In the genomic region with DNA sequence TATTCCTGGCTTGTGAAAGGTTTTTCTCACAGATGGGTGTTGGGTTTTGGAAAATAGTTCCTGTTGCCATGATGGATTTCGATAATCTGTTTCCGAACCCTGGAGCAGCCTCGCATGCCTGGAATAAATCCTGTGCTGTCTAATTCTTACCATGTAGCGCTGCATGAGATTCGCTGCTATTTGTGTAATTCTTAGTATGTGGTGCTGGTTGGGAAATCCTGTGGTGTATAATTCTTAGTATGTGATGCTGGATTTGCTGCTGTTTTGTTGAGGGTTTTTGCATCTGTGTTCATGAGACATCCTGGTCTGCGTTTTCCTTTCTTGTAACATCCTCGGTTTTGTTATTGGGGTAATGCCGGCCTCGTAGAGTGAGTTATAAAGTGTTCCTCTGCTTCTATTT, we compare ENCODE assay signal across 2 cellular contexts.
TF ChIP-seq lines count a peak whose summit lies in the region.

No MANE protein-coding gene starts in this region.

TF ChIP-seq in neural cell, 6 proteins besides CTCF, POLR2A, EP300 and RAD21:
- TF ChIP-seq, protein P1, sequence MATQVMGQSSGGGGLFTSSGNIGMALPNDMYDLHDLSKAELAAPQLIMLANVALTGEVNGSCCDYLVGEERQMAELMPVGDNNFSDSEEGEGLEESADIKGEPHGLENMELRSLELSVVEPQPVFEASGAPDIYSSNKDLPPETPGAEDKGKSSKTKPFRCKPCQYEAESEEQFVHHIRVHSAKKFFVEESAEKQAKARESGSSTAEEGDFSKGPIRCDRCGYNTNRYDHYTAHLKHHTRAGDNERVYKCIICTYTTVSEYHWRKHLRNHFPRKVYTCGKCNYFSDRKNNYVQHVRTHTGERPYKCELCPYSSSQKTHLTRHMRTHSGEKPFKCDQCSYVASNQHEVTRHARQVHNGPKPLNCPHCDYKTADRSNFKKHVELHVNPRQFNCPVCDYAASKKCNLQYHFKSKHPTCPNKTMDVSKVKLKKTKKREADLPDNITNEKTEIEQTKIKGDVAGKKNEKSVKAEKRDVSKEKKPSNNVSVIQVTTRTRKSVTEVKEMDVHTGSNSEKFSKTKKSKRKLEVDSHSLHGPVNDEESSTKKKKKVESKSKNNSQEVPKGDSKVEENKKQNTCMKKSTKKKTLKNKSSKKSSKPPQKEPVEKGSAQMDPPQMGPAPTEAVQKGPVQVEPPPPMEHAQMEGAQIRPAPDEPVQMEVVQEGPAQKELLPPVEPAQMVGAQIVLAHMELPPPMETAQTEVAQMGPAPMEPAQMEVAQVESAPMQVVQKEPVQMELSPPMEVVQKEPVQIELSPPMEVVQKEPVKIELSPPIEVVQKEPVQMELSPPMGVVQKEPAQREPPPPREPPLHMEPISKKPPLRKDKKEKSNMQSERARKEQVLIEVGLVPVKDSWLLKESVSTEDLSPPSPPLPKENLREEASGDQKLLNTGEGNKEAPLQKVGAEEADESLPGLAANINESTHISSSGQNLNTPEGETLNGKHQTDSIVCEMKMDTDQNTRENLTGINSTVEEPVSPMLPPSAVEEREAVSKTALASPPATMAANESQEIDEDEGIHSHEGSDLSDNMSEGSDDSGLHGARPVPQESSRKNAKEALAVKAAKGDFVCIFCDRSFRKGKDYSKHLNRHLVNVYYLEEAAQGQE (IDR thresholded peaks at IDR 0.05; ENCODE audit: borderline replicate concordance) = no peak

TF ChIP-seq in GM12891, 5 proteins besides CTCF, POLR2A, EP300 and RAD21 (continued from another document):
- TF ChIP-seq POU2F2 (IDR thresholded peaks at IDR 0.05; ENCODE audit: low read depth, low read length) (no peak), TAF1 (IDR thresholded peaks at IDR 0.05; ENCODE audit: low read depth, low read length) (no peak), POLR2AphosphoS5 (IDR thresholded peaks at IDR 0.05; ENCODE audit: low read depth, low read length) (no peak), SPI1 (IDR thresholded peaks at IDR 0.05; ENCODE audit: low read depth, low read length) (no peak)
